In genomic region chr12:49092086-49092815, GRCh38 we compare ENCODE assay signal across 9 cellular contexts. TPM values are rescaled to one million over a fixed set of nuclear protein-coding genes. Genes with fewer than 3 reads are reported as not detected.
DNase-seq lines count a peak whose midpoint lies in the region; TF ChIP-seq lines count a peak whose summit lies in the region.
"Had no signal": no experiment of that assay in that cellular context is flagged by ENCODE, and none has a peak within 500 bp of the region (broad histone marks: within the 10 kb centered on the region; RNA-seq: fewer than 3 reads in every experiment).

No MANE protein-coding gene starts in this region.

- peaks cover 3% of the 10 kb centered on the region for H3K36me3 Mint-ChIP-seq in activated naive CD8-positive, alpha-beta T cell

- H3K4me3 ChIP-seq in SJCRH30, result peak overlapping the region; percentile 51
- H3K4me3 ChIP-seq in hepatocyte, result no peak overlapping the region

- H3K27me3 ChIP-seq in SJCRH30 (no peaks in the 10 kb centered on the region), hepatocyte (peaks cover 74% of the 10 kb centered on the region)

- no peak overlapping the region for H3K27ac ChIP-seq in SJCRH30
- no peak overlapping the region for H3K27ac ChIP-seq in hepatocyte
- H3K27ac ChIP-seq: pancreas had no signal

- H3K9me3 Mint-ChIP-seq in activated naive CD8-positive, alpha-beta T cell (ENCODE audit: low read depth), result no peaks in the 10 kb centered on the region

- peak overlapping the region; percentile 65 for H3K4me2 ChIP-seq in hepatocyte

- peaks cover 25% of the 10 kb centered on the region for H3K27me3 Mint-ChIP-seq in activated naive CD8-positive, alpha-beta T cell

- H3K4me1 ChIP-seq in SJCRH30 (peaks cover 10% of the 10 kb centered on the region), hepatocyte (ENCODE audit: insufficient read depth) (peaks cover 10% of the 10 kb centered on the region)

- H4K20me1 ChIP-seq in hepatocyte (ENCODE audit: insufficient read depth, poor library complexity, severe bottlenecking), result no peaks in the 10 kb centered on the region

- no peak overlapping the region for H3K27ac Mint-ChIP-seq in activated naive CD8-positive, alpha-beta T cell

- no peak overlapping the region for H2AFZ ChIP-seq in hepatocyte

- H3K4me3 Mint-ChIP-seq in activated naive CD8-positive, alpha-beta T cell, result peak overlapping the region; percentile 35

- no peaks in the 10 kb centered on the region for H3K36me3 ChIP-seq in SJCRH30
- no peaks in the 10 kb centered on the region for H3K36me3 ChIP-seq in hepatocyte (replicated peaks; ENCODE audit: insufficient read depth, low read depth)
- H3K36me3 ChIP-seq: pancreas had no signal

- H3K79me2 ChIP-seq in hepatocyte, result no peaks in the 10 kb centered on the region

- no peaks in the 10 kb centered on the region for H3K9me2 ChIP-seq in hepatocyte (replicated peaks; ENCODE audit: insufficient read depth)

- peak; percentile 98 for DNase-seq in 8988T
- peak; percentile 90 for DNase-seq in GM20000 (ENCODE audit: low spot score)
- DNase-seq in SJCRH30, result peak; percentile 83 to 90
- peak; percentile 47 for DNase-seq in hepatocyte (ENCODE audit: low spot score)
- DNase-seq in stimulated activated CD4-positive, alpha-beta T cell treated with anti-CD3 and anti-CD28 coated beads, Interleukin-12 subunit alpha, Interleukin-12 subunit beta, amount 100 ng/mL, for 4 hours, result peak; percentile 64
- no peak for DNase-seq in DMS153 treated with DMSO at 0.1 percent for 48 hours (lab: John Stamatoyannopoulos, UW; ENCODE audit: unreplicated experiment)
- DNase-seq in DMS114 treated with DMSO at 0.1 percent for 48 hours (lab: John Stamatoyannopoulos, UW; ENCODE audit: unreplicated experiment), result no peak

- 9% methylated on average over 29 of the region's 32 CpGs for WGBS in hepatocyte (ENCODE audit: low lambda C conversion rate, missing lambda C conversion rate)

- peaks cover 53% of the 10 kb centered on the region for H3K4me1 Mint-ChIP-seq in activated naive CD8-positive, alpha-beta T cell (ENCODE audit: low read depth)

- TF ChIP-seq CTCF in GM20000 (IDR thresholded peaks at IDR 0.05; ENCODE audit: extremely low read depth, missing control alignments) (peak; percentile 64), hepatocyte (IDR thresholded peaks at IDR 0.05; ENCODE audit: poor library complexity) (peak; percentile 48)

- H3K9me3 ChIP-seq in SJCRH30 (replicated peaks) (no peaks in the 10 kb centered on the region), hepatocyte (ENCODE audit: low read depth) (no peaks in the 10 kb centered on the region)
- H3K9me3 ChIP-seq: pancreas had no signal

RNA-seq across cellular contexts. Expression of gene DHH, which starts 2.4 kb away (rescaled TPM):
- total RNA-seq in SJCRH30 (2014; rRNA removed; shearing (Covaris generic)), result 0.04 and 0.13 TPM in 2 replicates
- total RNA-seq in hepatocyte, result 0.28 TPM in 1 of 2 replicates, not detected in the other
- polyA plus RNA-seq in hepatocyte, result not detected in 2 replicates

RNA-seq across cellular contexts. Expression of gene LMBR1L, which starts 18.4 kb away (rescaled TPM):
- total RNA-seq in SJCRH30 (2014; rRNA removed; shearing (Covaris generic)), result 17.8 and 28.9 TPM in 2 replicates
- total RNA-seq in hepatocyte, result 33.3 and 55.1 TPM in 2 replicates
- 74.1 and 79.8 TPM in 2 replicates for polyA plus RNA-seq in hepatocyte

RNA-seq across cellular contexts. Expression of gene RHEBL1, which starts 22.5 kb away (rescaled TPM):
- 8.8 and 9.0 TPM in 2 replicates for total RNA-seq in SJCRH30 (2014; rRNA removed; shearing (Covaris generic))
- total RNA-seq in hepatocyte, result 0.30 TPM in 1 of 2 replicates, not detected in the other
- polyA plus RNA-seq in hepatocyte, result not detected in 2 replicates

RNA-seq across cellular contexts. Expression of gene KMT2D, which starts 31.7 kb away (rescaled TPM):
- total RNA-seq in SJCRH30 (2014; rRNA removed; shearing (Covaris generic)), result 30.1 and 31.2 TPM in 2 replicates
- total RNA-seq in hepatocyte, result 18.2 and 37.3 TPM in 2 replicates
- polyA plus RNA-seq in hepatocyte, result 31.2 and 39.8 TPM in 2 replicates

RNA-seq across cellular contexts. Expression of gene TUBA1B, which starts 38.9 kb away (rescaled TPM):
- 5,262 and 5,317 TPM in 2 replicates for total RNA-seq in SJCRH30 (2014; rRNA removed; shearing (Covaris generic))
- 652 and 722 TPM in 2 replicates for total RNA-seq in hepatocyte
- 558 and 608 TPM in 2 replicates for polyA plus RNA-seq in hepatocyte

Comparison
In these comparisons a context has a peak if more than half of its experiments do, and no peak if none do; other contexts are left out.
1. DNase-seq: peak in 8988T (single experiment), GM20000 (single experiment), SJCRH30 (2 of 2), hepatocyte (single experiment) and stimulated activated CD4-positive, alpha-beta T cell treated with anti-CD3 and anti-CD28 coated beads, Interleukin-12 subunit alpha, Interleukin-12 subunit beta, amount 100 ng/mL, for 4 hours (single experiment); none in DMS153 treated with DMSO at 0.1 percent for 48 hours (single experiment) and DMS114 treated with DMSO at 0.1 percent for 48 hours (single experiment).